In genomic region chr17:40328386-40328766, GRCh38 we compare ENCODE assay signal across 11 cellular contexts. TPM values are rescaled to one million over a fixed set of nuclear protein-coding genes. Genes with fewer than 3 reads are reported as not detected.
DNase-seq lines count a peak whose midpoint lies in the region; ATAC-seq and TF ChIP-seq lines count a peak whose summit lies in the region.
"Had no signal": no experiment of that assay in that cellular context is flagged by ENCODE, and none has a peak within 500 bp of the region (broad histone marks: within the 10 kb centered on the region; RNA-seq: fewer than 3 reads in every experiment).

No MANE protein-coding gene starts in this region.

- H3K27me3 Mint-ChIP-seq in activated naive CD4-positive, alpha-beta T cell treated with anti-CD3 and anti-CD28 coated beads, Interleukin-2, amount 50 U/mL, for 24 hours, result no peaks in the 10 kb centered on the region
- no peaks in the 10 kb centered on the region for H3K27me3 Mint-ChIP-seq in activated CD8-positive, alpha-beta T cell treated with anti-CD3 and anti-CD28 coated beads, Interleukin-2, amount 10 ng/mL, durations not matched to agents 7 days and 5 days (ENCODE audit: low read depth)

- H3K27me3 ChIP-seq in mesenchymal stem cell (ENCODE audit: control insufficient read depth in 1 of 2, insufficient read depth in 1 of 2, low read length in 2 of 2) (no peaks in the 10 kb centered on the region), transverse colon (no peaks in the 10 kb centered on the region)

- no peak overlapping the region for H3K4me2 ChIP-seq in mesenchymal stem cell (ENCODE audit: low read length, poor library complexity, severe bottlenecking)
- H3K4me2 ChIP-seq: PC-9 had no signal

- no peak for DNase-seq in activated naive CD4-positive, alpha-beta T cell treated with Interleukin-2 at 50 U/mL for 16 hours
- no peak for DNase-seq in activated CD8-positive, alpha-beta T cell treated with anti-CD3 and anti-CD28 coated beads, Interleukin-2, amount 10 ng/mL, durations not matched to agents 7 days and 5 days
- DNase-seq in mesenchymal stem cell (no peak), transverse colon (no peak), islet precursor cell (no peak), kidney glomerular epithelial cell (lab: John Stamatoyannopoulos, UW) (no peak), RPMI8226 (no peak)
- DNase-seq: NCI-H2029 treated with DMSO at 0.1 percent for 48 hours had no signal

- TF ChIP-seq CTCF in transverse colon (IDR thresholded peaks at IDR 0.05), result no peak

- H3K36me3 ChIP-seq in mesenchymal stem cell (ENCODE audit: control insufficient read depth in 1 of 2, insufficient read depth in 2 of 2, low read depth in 1 of 2, low read length in 2 of 2) (peaks cover 9 to 30% of the 10 kb centered on the region in 2 experiments), transverse colon (no peaks in the 10 kb centered on the region)

- peak overlapping the region; percentile 36 for H3K27ac Mint-ChIP-seq in activated naive CD4-positive, alpha-beta T cell treated with anti-CD3 and anti-CD28 coated beads, Interleukin-2, amount 50 U/mL, for 24 hours
- peak overlapping the region; percentile 66 for H3K27ac Mint-ChIP-seq in activated CD8-positive, alpha-beta T cell treated with anti-CD3 and anti-CD28 coated beads, Interleukin-2, amount 10 ng/mL, durations not matched to agents 7 days and 5 days
- H3K27ac Mint-ChIP-seq: WTC11 had no signal

- no peak overlapping the region for H2BK120ac ChIP-seq in mesenchymal stem cell (ENCODE audit: low read depth, low read length)

- WGBS in mesenchymal stem cell, result no CpG with 5 or more reads among the region's 2 CpGs
- 67 to 71% methylated on average over 2 of the region's 2 CpGs for WGBS in transverse colon (ENCODE audit: low coverage in 1 of 2), 2 donors

- no peak overlapping the region for H2AFZ ChIP-seq in mesenchymal stem cell (ENCODE audit: low read depth, low read length)
- H2AFZ ChIP-seq: PC-9 had no signal

- POLR2A ChIA-PET in activated CD8-positive, alpha-beta T cell treated with anti-CD3 and anti-CD28 coated beads, Interleukin-2, amount 10 ng/mL, durations not matched to agents 7 days and 5 days (lab: Charles Lee), result interaction anchor here (1.4 to 1.7 kb wide), 3 partner anchors 10 to 40 kb away, joined by 5 to 7 read pairs (median 6); partner anchors contain the start of gene CDC6

- intact Hi-C loops in transverse colon (cut with DNase I; ENCODE audit: low total_unique reads), result no loop called here

- H3K27ac ChIP-seq in mesenchymal stem cell (ENCODE audit: low read length, poor library complexity, severe bottlenecking) (no peak overlapping the region), transverse colon (peak overlapping the region; percentile 91 to 96 (median 92))
- H3K27ac ChIP-seq: PC-9 had no signal

- CTCF ChIA-PET in activated CD8-positive, alpha-beta T cell treated with anti-CD3 and anti-CD28 coated beads, Interleukin-2, amount 10 ng/mL, durations not matched to agents 7 days and 5 days (lab: Charles Lee), result interaction anchor here (1.0 to 3.0 kb wide), 8 partner anchors 11 to 232 kb away, joined by 3 to 18 read pairs (median 6); no protein-coding TSS in a partner anchor

- H3K79me1 ChIP-seq in mesenchymal stem cell (replicated peaks; ENCODE audit: low read length, poor library complexity, severe bottlenecking), result peaks cover 31% of the 10 kb centered on the region

- in situ Hi-C loops in transverse colon (cut with MboI; ENCODE audit: low pct_ligation_motif_present in 1 of 4, low pct_unique_long_range_greater_than_20kb in 1 of 4, low sequenced_read_pairs in 3 of 4), result no loop called here

- H3K36me3 Mint-ChIP-seq in activated naive CD4-positive, alpha-beta T cell treated with anti-CD3 and anti-CD28 coated beads, Interleukin-2, amount 50 U/mL, for 24 hours, result peaks cover 10% of the 10 kb centered on the region
- peaks cover 57% of the 10 kb centered on the region for H3K36me3 Mint-ChIP-seq in activated CD8-positive, alpha-beta T cell treated with anti-CD3 and anti-CD28 coated beads, Interleukin-2, amount 10 ng/mL, durations not matched to agents 7 days and 5 days (ENCODE audit: low read depth)

- H3K4me3 Mint-ChIP-seq in activated naive CD4-positive, alpha-beta T cell treated with anti-CD3 and anti-CD28 coated beads, Interleukin-2, amount 50 U/mL, for 24 hours, result peak overlapping the region; percentile 37
- H3K4me3 Mint-ChIP-seq in activated CD8-positive, alpha-beta T cell treated with anti-CD3 and anti-CD28 coated beads, Interleukin-2, amount 10 ng/mL, durations not matched to agents 7 days and 5 days, result peak overlapping the region; percentile 54
- H3K4me3 Mint-ChIP-seq: WTC11 had no signal

- H3K14ac ChIP-seq in mesenchymal stem cell (ENCODE audit: low read length in 2 of 2), result no peak overlapping the region

- no peak for TF ChIP-seq EP300 in transverse colon (IDR thresholded peaks at IDR 0.05; ENCODE audit: low read depth)

- H3K18ac ChIP-seq in mesenchymal stem cell (ENCODE audit: low read depth in 1 of 2, low read length in 2 of 2), result no peak overlapping the region

- no peak for ATAC-seq in activated CD8-positive, alpha-beta T cell treated with anti-CD3 and anti-CD28 coated beads, Interleukin-2, amount 10 ng/mL, durations not matched to agents 7 days and 5 days
- ATAC-seq: WTC11 had no signal

- H3K4ac ChIP-seq in mesenchymal stem cell (ENCODE audit: low read depth in 1 of 2, low read length in 2 of 2), result no peak overlapping the region

- peaks cover 59% of the 10 kb centered on the region for H3K4me1 ChIP-seq in mesenchymal stem cell (ENCODE audit: control insufficient read depth, insufficient read depth, low read depth, low read length)
- peaks cover 80 to 99% (median 91%) of the 10 kb centered on the region in 4 donors for H3K4me1 ChIP-seq in transverse colon

- H3K9me3 ChIP-seq in mesenchymal stem cell (ENCODE audit: control insufficient read depth, low read length), result no peaks in the 10 kb centered on the region
- no peaks in the 10 kb centered on the region for H3K9me3 ChIP-seq in transverse colon

- H3K9me3 Mint-ChIP-seq in activated naive CD4-positive, alpha-beta T cell treated with anti-CD3 and anti-CD28 coated beads, Interleukin-2, amount 50 U/mL, for 24 hours, result no peaks in the 10 kb centered on the region
- no peaks in the 10 kb centered on the region for H3K9me3 Mint-ChIP-seq in activated CD8-positive, alpha-beta T cell treated with anti-CD3 and anti-CD28 coated beads, Interleukin-2, amount 10 ng/mL, durations not matched to agents 7 days and 5 days (ENCODE audit: insufficient read depth)
- H3K9me3 Mint-ChIP-seq: WTC11 had no signal

- H2BK15ac ChIP-seq in mesenchymal stem cell (ENCODE audit: low read depth, poor library complexity, severe bottlenecking), result no peak overlapping the region

- H3K4me3 ChIP-seq in mesenchymal stem cell (ENCODE audit: insufficient read depth in 1 of 2, low read depth in 1 of 2, low read length in 2 of 2), result no peak overlapping the region
- H3K4me3 ChIP-seq in transverse colon, result no peak overlapping the region
- H3K4me3 ChIP-seq: PC-9 had no signal

- peaks cover 89% of the 10 kb centered on the region for H3K4me1 Mint-ChIP-seq in activated naive CD4-positive, alpha-beta T cell treated with anti-CD3 and anti-CD28 coated beads, Interleukin-2, amount 50 U/mL, for 24 hours
- peaks cover 93% of the 10 kb centered on the region for H3K4me1 Mint-ChIP-seq in activated CD8-positive, alpha-beta T cell treated with anti-CD3 and anti-CD28 coated beads, Interleukin-2, amount 10 ng/mL, durations not matched to agents 7 days and 5 days (ENCODE audit: low read depth)

- no peak overlapping the region for H2BK12ac ChIP-seq in mesenchymal stem cell (ENCODE audit: low read length in 2 of 2)

- no peak overlapping the region for H2BK5ac ChIP-seq in mesenchymal stem cell (ENCODE audit: low read depth, low read length, poor library complexity, severe bottlenecking)

- no peak for TF ChIP-seq POLR2A in transverse colon (IDR thresholded peaks at IDR 0.05)

- peak overlapping the region; percentile 53 for H3K9ac ChIP-seq in mesenchymal stem cell (ENCODE audit: low read length)

- no peak overlapping the region for H3K23ac ChIP-seq in mesenchymal stem cell (ENCODE audit: low read length in 2 of 2)

- H4K8ac ChIP-seq in mesenchymal stem cell (ENCODE audit: low read length), result no peak overlapping the region

- H2AK5ac ChIP-seq in mesenchymal stem cell (ENCODE audit: low read length, severe bottlenecking), result no peak overlapping the region

- H4K91ac ChIP-seq in mesenchymal stem cell (ENCODE audit: low read length), result no peak overlapping the region

RNA-seq across cellular contexts. Expression of gene RARA, which starts 19.4 kb away (rescaled TPM):
- total RNA-seq in activated CD8-positive, alpha-beta T cell treated with anti-CD3 and anti-CD28 coated beads, Interleukin-2, amount 10 ng/mL, durations not matched to agents 7 days and 5 days, result 10 to 100 TPM; 61.1 to 63.2 TPM
- polyA plus RNA-seq in mesenchymal stem cell (2013, experiment 1 of 2), result 32.6 TPM
- polyA plus RNA-seq in mesenchymal stem cell (2013, experiment 2 of 2), result 32.1 TPM
- 100 to 1,000 TPM in 1 of 4 donors, 10 to 100 TPM in 3; 23.5 to 110 (median 49.1) TPM for total RNA-seq in transverse colon

RNA-seq across cellular contexts. Expression of gene GJD3, which starts 36.2 kb away (rescaled TPM):
- under 1 TPM in 1 of 2 experiments, not detected in 1; 0.29 TPM for total RNA-seq in activated CD8-positive, alpha-beta T cell treated with anti-CD3 and anti-CD28 coated beads, Interleukin-2, amount 10 ng/mL, durations not matched to agents 7 days and 5 days
- 0.44 TPM for polyA plus RNA-seq in mesenchymal stem cell (2013, experiment 1 of 2)
- 0.29 TPM for polyA plus RNA-seq in mesenchymal stem cell (2013, experiment 2 of 2)
- total RNA-seq in transverse colon, result not detected
- total RNA-seq: PC-9 had no signal

RNA-seq across cellular contexts. Expression of gene CDC6, which starts 40.7 kb away (rescaled TPM):
- 100 to 1,000 TPM; 103 to 110 TPM for total RNA-seq in activated CD8-positive, alpha-beta T cell treated with anti-CD3 and anti-CD28 coated beads, Interleukin-2, amount 10 ng/mL, durations not matched to agents 7 days and 5 days
- polyA plus RNA-seq in mesenchymal stem cell (2013, experiment 1 of 2), result 8.5 TPM
- polyA plus RNA-seq in mesenchymal stem cell (2013, experiment 2 of 2), result 9.1 TPM
- 1 to 10 TPM in 3 of 4 donors, not detected in 1; 1.6 to 3.2 (median 2.4) TPM for total RNA-seq in transverse colon

Comparison
In these comparisons a context has a peak if more than half of its experiments do, and no peak if none do; other contexts are left out.
1. RNA of gene CDC6, which starts 40.7 kb away (total RNA-seq): 103 to 110 TPM in activated CD8-positive, alpha-beta T cell treated with anti-CD3 and anti-CD28 coated beads, Interleukin-2, amount 10 ng/mL, durations not matched to agents 7 days and 5 days; 1.6 to 3.2 TPM in transverse colon; every median in the first group is over 10 times any median in the second.